8 cellular contexts compared by ENCODE assay signal in genomic region chr10:17232276-17232987, GRCh38. TPM values are rescaled to one million over a fixed set of nuclear protein-coding genes. Genes with fewer than 3 reads are reported as not detected.
DNase-seq lines count a peak whose midpoint lies in the region; ATAC-seq and TF ChIP-seq lines count a peak whose summit lies in the region.

No MANE protein-coding gene starts in this region.

- H3K27ac ChIP-seq in left lung, result peak overlapping the region; percentile 99

- peak overlapping the region; percentile 96 for H3K4me3 Mint-ChIP-seq in stimulated activated naive CD8-positive, alpha-beta T cell treated with anti-CD3 and anti-CD28 coated beads, Interleukin-15, Interleukin-2, amounts not matched to agents 100 ng/mL and 50 ng/mL, for 24 hours
- H3K4me3 Mint-ChIP-seq in activated CD8-positive, alpha-beta T cell treated with anti-CD3 and anti-CD28 coated beads, Interleukin-2, amount 10 ng/mL, durations not matched to agents 7 days and 5 days, result peak overlapping the region; percentile 91
- H3K4me3 Mint-ChIP-seq in Calu3 (ENCODE audit: low read depth, unreplicated experiment), result no peak overlapping the region

- peaks cover 5 to 72% of the 10 kb centered on the region in 2 donors for H3K36me3 ChIP-seq in left lung

- TF ChIP-seq CTCF in left lung (IDR thresholded peaks at IDR 0.05) (no peak), Calu3 (IDR thresholded peaks at IDR 0.05; ENCODE audit: unreplicated experiment) (no peak)

- peak overlapping the region; percentile 83 for H3K4me3 ChIP-seq in left lung

- H3K27ac Mint-ChIP-seq in stimulated activated naive CD8-positive, alpha-beta T cell treated with anti-CD3 and anti-CD28 coated beads, Interleukin-15, Interleukin-2, amounts not matched to agents 100 ng/mL and 50 ng/mL, for 24 hours, result peak overlapping the region; percentile 79
- H3K27ac Mint-ChIP-seq in activated CD8-positive, alpha-beta T cell treated with anti-CD3 and anti-CD28 coated beads, Interleukin-2, amount 10 ng/mL, durations not matched to agents 7 days and 5 days, result peak overlapping the region; percentile 96
- H3K27ac Mint-ChIP-seq in Calu3 (ENCODE audit: unreplicated experiment), result no peak overlapping the region

- peaks cover 72% of the 10 kb centered on the region for H3K36me3 Mint-ChIP-seq in stimulated activated naive CD8-positive, alpha-beta T cell treated with anti-CD3 and anti-CD28 coated beads, Interleukin-15, Interleukin-2, amounts not matched to agents 100 ng/mL and 50 ng/mL, for 24 hours (ENCODE audit: low read depth)
- peaks cover 84% of the 10 kb centered on the region for H3K36me3 Mint-ChIP-seq in activated CD8-positive, alpha-beta T cell treated with anti-CD3 and anti-CD28 coated beads, Interleukin-2, amount 10 ng/mL, durations not matched to agents 7 days and 5 days (ENCODE audit: low read depth)
- H3K36me3 Mint-ChIP-seq in Calu3 (ENCODE audit: insufficient read depth, unreplicated experiment), result peaks cover 85% of the 10 kb centered on the region

- H3K4me1 Mint-ChIP-seq in stimulated activated naive CD8-positive, alpha-beta T cell treated with anti-CD3 and anti-CD28 coated beads, Interleukin-15, Interleukin-2, amounts not matched to agents 100 ng/mL and 50 ng/mL, for 24 hours (ENCODE audit: low read depth), result peaks cover 66% of the 10 kb centered on the region
- H3K4me1 Mint-ChIP-seq in activated CD8-positive, alpha-beta T cell treated with anti-CD3 and anti-CD28 coated beads, Interleukin-2, amount 10 ng/mL, durations not matched to agents 7 days and 5 days (ENCODE audit: low read depth), result peaks cover 56% of the 10 kb centered on the region
- H3K4me1 Mint-ChIP-seq in Calu3 (ENCODE audit: low read depth, unreplicated experiment), result no peaks in the 10 kb centered on the region

- POLR2A ChIA-PET in activated CD8-positive, alpha-beta T cell treated with anti-CD3 and anti-CD28 coated beads, Interleukin-2, amount 10 ng/mL, durations not matched to agents 7 days and 5 days (lab: Charles Lee), result interaction anchor here (0.6 to 7.6 kb wide), 7 partner anchors 15 to 207 kb away, joined by 3 to 150 read pairs (median 4); partner anchors contain the start of gene TRDMT1

- intact Hi-C loops in left lung (cut with DNase I) (no loop called here), Calu3 (cut with micrococcal nuclease; ENCODE audit: unreplicated experiment) (loop anchor here (5.0 kb wide), 1 partner anchor 170 kb away; no protein-coding TSS in a partner anchor)

- CTCF ChIA-PET in activated CD8-positive, alpha-beta T cell treated with anti-CD3 and anti-CD28 coated beads, Interleukin-2, amount 10 ng/mL, durations not matched to agents 7 days and 5 days (lab: Charles Lee), result interaction anchor here (1.3 to 3.8 kb wide), 5 partner anchors 16 to 379 kb away, joined by 3 to 38 read pairs (median 6); partner anchors contain the start of gene TRDMT1
- CTCF ChIA-PET in Calu3 (lab: Charles Lee), result no interaction called here

- DNase-seq in stimulated activated naive CD8-positive, alpha-beta T cell treated with anti-CD3 and anti-CD28 coated beads, Interleukin-15, Interleukin-2, amounts not matched to agents 100 U/mL and 50 U/mL, for 24 hours, result no peak
- peak; percentile 20 for DNase-seq in activated CD8-positive, alpha-beta T cell treated with anti-CD3 and anti-CD28 coated beads, Interleukin-2, amount 10 ng/mL, durations not matched to agents 7 days and 5 days
- DNase-seq in left lung, result no peak
- DNase-seq in NCI-H2171 (lab: John Stamatoyannopoulos, UW), result no peak
- DNase-seq in Calu3, result no peak

- H3K27me3 Mint-ChIP-seq in stimulated activated naive CD8-positive, alpha-beta T cell treated with anti-CD3 and anti-CD28 coated beads, Interleukin-15, Interleukin-2, amounts not matched to agents 100 ng/mL and 50 ng/mL, for 24 hours, result no peaks in the 10 kb centered on the region
- no peaks in the 10 kb centered on the region for H3K27me3 Mint-ChIP-seq in activated CD8-positive, alpha-beta T cell treated with anti-CD3 and anti-CD28 coated beads, Interleukin-2, amount 10 ng/mL, durations not matched to agents 7 days and 5 days (ENCODE audit: low read depth)
- no peaks in the 10 kb centered on the region for H3K27me3 Mint-ChIP-seq in Calu3 (ENCODE audit: unreplicated experiment)

- no peaks in the 10 kb centered on the region for H3K9me3 Mint-ChIP-seq in stimulated activated naive CD8-positive, alpha-beta T cell treated with anti-CD3 and anti-CD28 coated beads, Interleukin-15, Interleukin-2, amounts not matched to agents 100 ng/mL and 50 ng/mL, for 24 hours
- no peaks in the 10 kb centered on the region for H3K9me3 Mint-ChIP-seq in activated CD8-positive, alpha-beta T cell treated with anti-CD3 and anti-CD28 coated beads, Interleukin-2, amount 10 ng/mL, durations not matched to agents 7 days and 5 days (ENCODE audit: insufficient read depth)
- no peaks in the 10 kb centered on the region for H3K9me3 Mint-ChIP-seq in Calu3 (ENCODE audit: low read depth, unreplicated experiment)

- H3K27me3 ChIP-seq in left lung, result no peaks in the 10 kb centered on the region

- BruUV-seq in Calu3 (replicated peaks; lab: Mats Ljungman, UMichigan), result no TSS peak

- H3K4me1 ChIP-seq in left lung, result peaks cover 19 to 59% of the 10 kb centered on the region in 2 donors

- ATAC-seq in stimulated activated naive CD8-positive, alpha-beta T cell treated with anti-CD3 and anti-CD28 coated beads, Interleukin-15, Interleukin-2, amounts not matched to agents 100 U/mL and 50 U/mL, for 24 hours, result no peak
- ATAC-seq in activated CD8-positive, alpha-beta T cell treated with anti-CD3 and anti-CD28 coated beads, Interleukin-2, amount 10 ng/mL, durations not matched to agents 7 days and 5 days, result no peak
- ATAC-seq in left lung (no peak), GM18520 (IDR thresholded peaks at IDR 0.05; ENCODE audit: unreplicated experiment) (no peak), HG03025 (IDR thresholded peaks at IDR 0.05; ENCODE audit: low FRiP score, unreplicated experiment) (no peak)

- no peaks in the 10 kb centered on the region for H3K9me3 ChIP-seq in left lung

RNA-seq across cellular contexts. Expression of gene VIM, which starts 4.4 kb away (rescaled TPM):
- 1,000 to 10,000 TPM; 2,550 to 2,568 TPM for total RNA-seq in activated CD8-positive, alpha-beta T cell treated with anti-CD3 and anti-CD28 coated beads, Interleukin-2, amount 10 ng/mL, durations not matched to agents 7 days and 5 days
- total RNA-seq in left lung, result 1,000 to 10,000 TPM; 1,589 to 1,774 TPM
- total RNA-seq in Calu3 (2022), result 318 and 486 TPM in 2 replicates

RNA-seq across cellular contexts. Expression of gene TRDMT1, which starts 31.0 kb away (rescaled TPM):
- total RNA-seq in activated CD8-positive, alpha-beta T cell treated with anti-CD3 and anti-CD28 coated beads, Interleukin-2, amount 10 ng/mL, durations not matched to agents 7 days and 5 days, result 10 to 100 TPM; 11.6 to 13.6 TPM
- total RNA-seq in left lung (10 to 100 TPM in 1 of 2 donors, 1 to 10 TPM in 1; 6.6 to 11.5 TPM), Calu3 (2022) (7.9 and 10.3 TPM in 2 replicates)
